Comparison of ENCODE assay signal across 8 cellular contexts in the genomic region with DNA sequence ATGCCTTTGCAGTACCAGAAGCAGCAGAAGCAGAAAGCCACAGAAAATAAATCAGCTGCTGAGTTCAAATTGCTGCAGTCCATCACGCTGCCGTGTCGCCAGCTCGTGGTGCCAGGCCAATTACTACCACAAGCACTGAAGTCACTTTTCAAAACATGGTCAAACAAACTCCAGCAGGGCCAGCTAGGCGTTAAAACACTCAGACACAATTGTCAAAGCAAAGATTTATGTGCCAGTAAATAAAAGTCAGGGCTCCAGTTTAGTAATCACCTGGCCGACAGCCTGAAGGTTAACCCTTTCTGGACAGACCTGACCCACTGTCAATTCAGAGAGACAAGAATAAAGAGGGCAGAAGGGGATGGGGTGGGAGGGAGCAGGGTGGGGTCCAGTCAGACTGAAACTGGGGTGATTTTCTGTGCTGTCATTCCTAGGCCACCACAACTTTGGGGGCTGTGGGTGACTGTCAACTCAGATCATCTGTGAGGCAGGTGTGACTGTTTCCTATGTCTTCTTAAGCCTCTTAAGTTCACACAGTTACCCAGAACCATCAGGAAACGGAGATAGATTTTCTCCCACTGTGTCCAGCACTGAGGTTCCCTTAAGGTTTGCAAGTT.
A peak's percentile ranks its signal among the peaks of the same experiment; 100 is the strongest.
DNase-seq lines count a peak whose midpoint lies in the region; ATAC-seq and TF ChIP-seq lines count a peak whose summit lies in the region.

No MANE protein-coding gene starts in this region.

- H3K9ac ChIP-seq in PC-3 (ENCODE audit: low read length): peak overlapping the region; percentile 71

- H3K4me1 ChIP-seq in PC-3 (ENCODE audit: insufficient read depth, low read length) (peaks cover 58% of the 10 kb centered on the region), muscle layer of duodenum (ENCODE audit: control insufficient read depth in 1 of 2, insufficient read depth in 2 of 2, low read length in 2 of 2) (peaks cover 0 to 8% of the 10 kb centered on the region in 2 donors)

- TF ChIP-seq CTCF in PC-3 (conservative IDR thresholded peaks at IDR 0.05; ENCODE audit: low read depth, low read length): no peak

- peak overlapping the region; percentile 74 for H3K4me2 ChIP-seq in PC-3 (ENCODE audit: low read length)

- peak overlapping the region; percentile 94 for H3K27ac ChIP-seq in PC-3 (ENCODE audit: low read length)
- peak overlapping the region; percentile 49 for H3K27ac ChIP-seq in muscle layer of duodenum (ENCODE audit: low read length)

- H3K27me3 ChIP-seq in PC-3 (ENCODE audit: low read length) (no peaks in the 10 kb centered on the region), muscle layer of duodenum (ENCODE audit: low read depth, low read length) (no peaks in the 10 kb centered on the region)

- H3K79me2 ChIP-seq in PC-3 (ENCODE audit: low read length): peaks cover 23% of the 10 kb centered on the region

- H4K20me1 ChIP-seq in PC-3 (ENCODE audit: low read length): no peaks in the 10 kb centered on the region

- DNase-seq in A172 (ENCODE audit: low spot score): peak; percentile 42
- peak; percentile 80 for DNase-seq in PC-3
- DNase-seq in T1000 (lab: John Stamatoyannopoulos, UW): no peak
- DNase-seq in medulla oblongata (ENCODE audit: extremely low spot score): no peak
- DNase-seq in NK-92 (lab: John Stamatoyannopoulos, UW; ENCODE audit: unreplicated experiment): no peak

- CTCF ChIA-PET in PC-3 (lab: Charles Lee): interaction anchor here (0.5 to 1.2 kb wide), 7 partner anchors 16 to 307 kb away, joined by 3 to 11 read pairs (median 3); a partner anchor contains a TSS

- peak overlapping the region; percentile 18; the same call in 1 of the 2 replicates for H3K4me3 ChIP-seq in PC-3 (ENCODE audit: low read length)
- no peak overlapping the region for H3K4me3 ChIP-seq in muscle layer of duodenum (ENCODE audit: low read depth in 1 of 2, low read length in 2 of 2)

- intact Hi-C loops in PC-3 (cut with micrococcal nuclease): loop anchor here (1.0 to 5.0 kb wide), 8 partner anchors 11 to 132 kb away; a partner anchor contains a TSS

- H3K36me3 ChIP-seq in PC-3 (ENCODE audit: low read depth, low read length): no peaks in the 10 kb centered on the region
- no peaks in the 10 kb centered on the region for H3K36me3 ChIP-seq in muscle layer of duodenum (ENCODE audit: control insufficient read depth in 1 of 2, insufficient read depth in 2 of 2, low read length in 2 of 2)

- H3K9me3 ChIP-seq in PC-3 (ENCODE audit: low read length) (no peaks in the 10 kb centered on the region), muscle layer of duodenum (ENCODE audit: control insufficient read depth in 1 of 2, low read length in 2 of 2) (no peaks in the 10 kb centered on the region)

- H2AFZ ChIP-seq in PC-3 (ENCODE audit: low read length): peak overlapping the region; percentile 72; the same call in 1 of the 2 replicates

- no peaks in the 10 kb centered on the region for H3F3A ChIP-seq in PC-3 (ENCODE audit: low read length, unreplicated experiment)

- BruUV-seq in PC-3 (replicated peaks; lab: Mats Ljungman, UMichigan): no TSS peak

- peak; percentile 60 for ATAC-seq in GM19025 (IDR thresholded peaks at IDR 0.05; ENCODE audit: low read depth, unreplicated experiment)
- ATAC-seq in HG03097 (IDR thresholded peaks at IDR 0.05; ENCODE audit: low FRiP score, unreplicated experiment): peak; percentile 47
- ATAC-seq in PC-3: peak; percentile 31

- POLR2A ChIA-PET in PC-3 (lab: Charles Lee; ENCODE audit: unreplicated experiment): interaction anchor here (0.7 to 1.7 kb wide), 5 partner anchors 18 to 134 kb away, joined by 3 to 29 read pairs (median 5); no protein-coding TSS in a partner anchor

- H3K9me2 ChIP-seq in PC-3 (replicated peaks; ENCODE audit: low read length): no peaks in the 10 kb centered on the region

Comparison
In these comparisons a context has a peak if more than half of its experiments do, and no peak if none do; other contexts are left out.
1. DNase-seq: peak in A172 (single experiment) and PC-3 (single experiment); none in T1000 (single experiment), medulla oblongata (single experiment) and NK-92 (single experiment).
2. Peak in every context shown above with its lines, with median percentiles within 50 percentile points of each other: ATAC-seq.